Comparison of ENCODE assay signal across 23 cellular contexts in genomic region chr2:10184421-10184820, GRCh38.
"Had no signal": no experiment of that assay in that cellular context is flagged by ENCODE, and none has a peak within 500 bp of the region (broad histone marks: within the 10 kb centered on the region; RNA-seq: fewer than 3 reads in every experiment).

No MANE protein-coding gene starts in this region.

- H3K27ac ChIP-seq: coronary artery, esophagus squamous epithelium, heart right ventricle, left lung, lower lobe of right lung, pancreas, sigmoid colon, skin epidermis, testis, tibial artery had no signal

- H3K36me3 ChIP-seq: esophagus squamous epithelium, heart right ventricle, left lung, lower lobe of right lung, pancreas, sigmoid colon, tibial artery had no signal

- H3K9me3 ChIP-seq: esophagus squamous epithelium, heart right ventricle, left lung, lower lobe of right lung, pancreas, sigmoid colon, testis had no signal

- DNase-seq: dermis blood vessel endothelial cell; effector memory CD4-positive, alpha-beta T cell; esophagus squamous epithelium; foreskin melanocyte; glutamatergic neuron; left cardiac atrium; left lung; lower lobe of right lung; natural killer cell; sigmoid colon; stimulated activated CD4-positive, alpha-beta T cell treated with anti-CD3 and anti-CD28 coated beads, Interleukin-1b, Interleukin-23, amount 100 ng/mL, for 48 hours; stimulated activated CD4-positive, alpha-beta T cell treated with anti-CD3 and anti-CD28 coated beads, Interleukin-4, amount 100 ng/mL, for 4 hours; stimulated activated naive CD8-positive, alpha-beta T cell treated with anti-CD3 and anti-CD28 coated beads, Interleukin-15, Interleukin-2, amounts not matched to agents 100 U/mL and 50 U/mL, for 24 hours; tibial artery had no signal

- H3K27me3 Mint-ChIP-seq: central memory CD8-positive, alpha-beta T cell; progenitor cell of endocrine pancreas; stimulated activated memory B cell treated with anti-CD40 and anti-IgM and Interleukin-4, amounts not matched to agents 10 μg/mL and 1 μg/mL and 100 μg/mL, for 72 hours; type B pancreatic cell had no signal

- H3K9me3 Mint-ChIP-seq: central memory CD8-positive, alpha-beta T cell; natural killer cell; stimulated activated memory B cell treated with anti-CD40 and anti-IgM and Interleukin-4, amounts not matched to agents 10 μg/mL and 1 μg/mL and 100 μg/mL, for 72 hours; type B pancreatic cell had no signal

- H3K4me1 ChIP-seq: esophagus squamous epithelium, left lung, lower lobe of right lung, pancreas, sigmoid colon, testis, tibial artery had no signal

- H3K4me1 Mint-ChIP-seq: central memory CD8-positive, alpha-beta T cell; stimulated activated memory B cell treated with anti-CD40 and anti-IgM and Interleukin-4, amounts not matched to agents 10 μg/mL and 1 μg/mL and 100 μg/mL, for 72 hours had no signal

- H3K27me3 ChIP-seq: esophagus squamous epithelium, heart right ventricle, left lung, pancreas, sigmoid colon, testis, tibial artery had no signal

- H3K27ac Mint-ChIP-seq: natural killer cell; progenitor cell of endocrine pancreas; stimulated activated memory B cell treated with anti-CD40 and anti-IgM and Interleukin-4, amounts not matched to agents 10 μg/mL and 1 μg/mL and 100 μg/mL, for 72 hours; type B pancreatic cell had no signal

- H3K4me3 ChIP-seq: coronary artery, esophagus squamous epithelium, heart right ventricle, left lung, lower lobe of right lung, pancreas, sigmoid colon, skin epidermis, testis, tibial artery had no signal

- ATAC-seq: lower lobe of right lung; natural killer cell; pancreas; stimulated activated memory B cell treated with anti-CD40 and anti-IgM and Interleukin-4, amounts not matched to agents 10 μg/mL and 1 μg/mL and 100 μg/mL, for 72 hours; stimulated activated naive CD8-positive, alpha-beta T cell treated with anti-CD3 and anti-CD28 coated beads, Interleukin-15, Interleukin-2, amounts not matched to agents 100 U/mL and 50 U/mL, for 24 hours had no signal

- H3K36me3 Mint-ChIP-seq: natural killer cell; stimulated activated memory B cell treated with anti-CD40 and anti-IgM and Interleukin-4, amounts not matched to agents 10 μg/mL and 1 μg/mL and 100 μg/mL, for 72 hours; type B pancreatic cell had no signal

- H3K4me3 Mint-ChIP-seq: central memory CD8-positive, alpha-beta T cell; natural killer cell; stimulated activated memory B cell treated with anti-CD40 and anti-IgM and Interleukin-4, amounts not matched to agents 10 μg/mL and 1 μg/mL and 100 μg/mL, for 72 hours; type B pancreatic cell had no signal
